Comparison of ENCODE assay signal across 10 cellular contexts in the genomic region with DNA sequence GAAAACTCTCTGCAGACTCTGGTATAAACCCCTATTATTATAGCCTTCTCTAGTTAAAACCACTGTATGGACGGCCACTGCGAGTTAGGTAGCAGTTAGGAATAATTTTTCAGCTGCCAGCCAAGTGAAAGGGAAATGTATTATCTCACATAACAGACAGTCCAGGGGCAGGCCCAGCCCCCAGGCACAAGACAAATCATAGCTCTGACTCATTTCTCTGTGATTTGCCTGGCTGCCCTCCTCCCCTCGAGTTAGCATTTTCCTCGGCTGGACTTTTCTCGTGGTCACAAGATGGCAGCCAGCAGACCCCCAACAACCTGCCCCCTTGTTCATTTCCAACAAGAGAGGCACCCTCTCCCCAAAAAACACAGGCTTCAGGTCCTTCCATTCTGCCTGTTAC. TPM values are rescaled to one million over a fixed set of nuclear protein-coding genes. Genes with fewer than 3 reads are reported as not detected.
DNase-seq lines count a peak whose midpoint lies in the region; ATAC-seq and TF ChIP-seq lines count a peak whose summit lies in the region.
"Had no signal": no experiment of that assay in that cellular context is flagged by ENCODE, and none has a peak within 500 bp of the region (broad histone marks: within the 10 kb centered on the region; RNA-seq: fewer than 3 reads in every experiment).

No MANE protein-coding gene starts in this region.

- H3K4me1 ChIP-seq in suprapubic skin = peaks cover 28% of the 10 kb centered on the region
- H3K4me1 ChIP-seq: ascending aorta had no signal

- H3K27ac ChIP-seq in suprapubic skin = peak overlapping the region; percentile 85

- H3K4me3 ChIP-seq in astrocyte of the spinal cord (ENCODE audit: low read depth, low read length) (no peak overlapping the region), suprapubic skin (no peak overlapping the region)
- H3K4me3 ChIP-seq: ascending aorta had no signal

- DNase-seq in HT1080 (ENCODE audit: low read depth) (peak; percentile 68), astrocyte of the spinal cord (ENCODE audit: low read depth, low spot score) (peak; percentile 22), left ventricle myocardium superior (peak; percentile 36), suprapubic skin (ENCODE audit: low spot score in 2 of 2) (no peak)
- no peak for DNase-seq in effector CD8-positive, alpha-beta T cell (lab: John Stamatoyannopoulos, UW)
- DNase-seq: NCI-H2081 had no signal

- intact Hi-C loops in left ventricle myocardium superior (cut with micrococcal nuclease) = no loop called here

- no peak for TF ChIP-seq EP300 in suprapubic skin (IDR thresholded peaks at IDR 0.05)

- in situ Hi-C loops in astrocyte of the spinal cord (cut with HindIII; ENCODE audit: low sequenced_read_pairs) = no loop called here

- H3K27me3 ChIP-seq in suprapubic skin = no peaks in the 10 kb centered on the region
- H3K27me3 ChIP-seq: ascending aorta had no signal

- 40% methylated on average over 5 of the region's 5 CpGs for WGBS in suprapubic skin

- no peak for TF ChIP-seq POLR2A in suprapubic skin (IDR thresholded peaks at IDR 0.05)

- no peak for TF ChIP-seq CTCF in astrocyte of the spinal cord (IDR thresholded peaks at IDR 0.05; ENCODE audit: low read depth, low read length)
- no peak for TF ChIP-seq CTCF in suprapubic skin (IDR thresholded peaks at IDR 0.05)

- H3K9me3 ChIP-seq in suprapubic skin = no peaks in the 10 kb centered on the region
- H3K9me3 ChIP-seq: ascending aorta had no signal

- H3K36me3 ChIP-seq in suprapubic skin = no peaks in the 10 kb centered on the region
- H3K36me3 ChIP-seq: ascending aorta had no signal

- ATAC-seq in left ventricle myocardium superior = peak; percentile 33
- no peak for ATAC-seq in HG03280 (IDR thresholded peaks at IDR 0.05; ENCODE audit: unreplicated experiment)
- ATAC-seq in HG02798 (IDR thresholded peaks at IDR 0.05; ENCODE audit: poor library complexity, unreplicated experiment) = no peak
- ATAC-seq: HepG2 had no signal

RNA-seq across cellular contexts. Expression of gene VIT, which starts 10.5 kb away (rescaled TPM):
- not detected in 2 replicates for total RNA-seq in HT1080 (2014; rRNA removed; shearing (Covaris generic))
- polyA plus RNA-seq in HT1080 (2015; cell fraction: cytosol; rRNA removed) = not detected in 2 replicates
- polyA plus RNA-seq in HT1080 (2015; cell fraction: nucleus; rRNA removed) = not detected in 2 replicates
- 13.3 TPM for total RNA-seq in left ventricle myocardium superior
- total RNA-seq in suprapubic skin = 1 to 10 TPM; 5.6 to 9.8 (median 9.1) TPM
- total RNA-seq: HepG2 had no signal
- polyA plus RNA-seq: HepG2 had no signal

Comparison
In these comparisons a context has a peak if more than half of its experiments do, and no peak if none do; other contexts are left out.
1. DNase-seq: peak in HT1080 (single experiment), astrocyte of the spinal cord (single experiment) and left ventricle myocardium superior (single experiment); none in suprapubic skin (0 of 2) and effector CD8-positive, alpha-beta T cell (single experiment).